In the genomic region with DNA sequence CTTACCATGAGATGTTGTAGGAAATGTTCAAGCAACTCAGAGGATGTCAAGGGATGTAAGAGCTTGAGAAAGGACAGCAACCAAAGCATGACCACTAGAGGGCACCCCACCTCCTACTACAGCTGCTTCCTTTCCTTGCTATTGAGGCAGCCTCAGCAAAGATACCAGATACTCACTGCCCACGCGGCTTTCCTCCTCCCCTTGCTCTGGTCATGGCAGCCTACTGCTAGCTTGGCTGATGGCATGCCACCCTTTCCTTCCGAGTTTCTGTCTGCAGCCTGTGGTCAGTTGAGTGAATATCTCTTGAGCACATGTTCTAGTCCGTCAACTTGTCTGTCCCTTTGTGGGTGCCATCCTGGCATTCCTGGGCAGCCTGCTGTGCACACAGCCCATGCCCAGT, we compare ENCODE assay signal across 8 cellular contexts. TPM values are rescaled to one million over a fixed set of nuclear protein-coding genes. Genes with fewer than 3 reads are reported as not detected.
A peak's percentile ranks its signal among the peaks of the same experiment; 100 is the strongest.
DNase-seq lines count a peak whose midpoint lies in the region; TF ChIP-seq lines count a peak whose summit lies in the region.

No MANE protein-coding gene starts in this region.

- WGBS in thyroid gland, 2 donors, result 20 to 28% methylated on average over 4 of the region's 4 CpGs

- no peak overlapping the region for H3K27ac Mint-ChIP-seq in osteocyte (ENCODE audit: unreplicated experiment)

- no peaks in the 10 kb centered on the region for H3K9me3 ChIP-seq in SK-N-MC (ENCODE audit: low read depth, low read length)
- H3K9me3 ChIP-seq in thyroid gland, result no peaks in the 10 kb centered on the region

- H3K9ac ChIP-seq in SK-N-MC (ENCODE audit: insufficient read length), result no peak overlapping the region

- intact Hi-C loops in thyroid gland (cut with DNase I), result loop anchor here (2.0 kb wide), 1 partner anchor 140 kb away; no protein-coding TSS in a partner anchor

- no peaks in the 10 kb centered on the region for H3K27me3 Mint-ChIP-seq in osteocyte (ENCODE audit: unreplicated experiment)

- no peaks in the 10 kb centered on the region for H3K4me1 Mint-ChIP-seq in osteocyte (ENCODE audit: unreplicated experiment)

- peaks cover 19 to 24% of the 10 kb centered on the region in 2 donors for H3K4me1 ChIP-seq in thyroid gland

- no peaks in the 10 kb centered on the region for H3K9me3 Mint-ChIP-seq in osteocyte (ENCODE audit: unreplicated experiment)

- H3K36me3 ChIP-seq in SK-N-MC (ENCODE audit: insufficient read depth, low read length), result no peaks in the 10 kb centered on the region; the same call in 1 of the 2 replicates
- H3K36me3 ChIP-seq in thyroid gland, result peaks cover 25 to 31% of the 10 kb centered on the region in 2 donors

- H3K27ac ChIP-seq in SK-N-MC (no peak overlapping the region), thyroid gland (peak overlapping the region; percentile 54 to 70 (median 67))

- TF ChIP-seq POLR2A in NB4 (IDR thresholded peaks at IDR 0.05; ENCODE audit: extremely low read depth, insufficient read length) (no peak), thyroid gland (IDR thresholded peaks at IDR 0.05) (no peak)

- peaks cover 28% of the 10 kb centered on the region for H3K36me3 Mint-ChIP-seq in osteocyte (ENCODE audit: unreplicated experiment)

- H3K4me3 Mint-ChIP-seq in osteocyte (ENCODE audit: unreplicated experiment), result no peak overlapping the region

- no peaks in the 10 kb centered on the region for H3K27me3 ChIP-seq in thyroid gland

- TF ChIP-seq CTCF in NB4 (IDR thresholded peaks at IDR 0.05; ENCODE audit: low read depth, low read length), result peak; percentile 86
- peak; percentile 91 for TF ChIP-seq CTCF in osteocyte (IDR thresholded peaks at IDR 0.05)
- peak; percentile 67 to 96 (median 87) for TF ChIP-seq CTCF in thyroid gland (IDR thresholded peaks at IDR 0.05)

- DNase-seq in DMS79 treated with DMSO at 0.1 percent for 48 hours (lab: John Stamatoyannopoulos, UW) (peak; percentile 16), DMS79 (lab: John Stamatoyannopoulos, UW) (no peak), NB4 (ENCODE audit: low read depth) (peak; percentile 91), SK-N-MC (ENCODE audit: low read depth, low spot score) (peak; percentile 26), germinal center (ENCODE audit: low spot score) (peak; percentile 68), osteocyte (ENCODE audit: extremely low spot score, unreplicated experiment) (peak; percentile 91), thyroid gland (peak; percentile 91 to 92)
- DNase-seq in activated naive CD4-positive, alpha-beta T cell treated with Interleukin-2 at 50 U/mL for 16 hours, result peak; percentile 86

- H3K4me3 ChIP-seq in NB4 (ENCODE audit: low read depth, low read length), result no peak overlapping the region
- no peak overlapping the region for H3K4me3 ChIP-seq in SK-N-MC
- no peak overlapping the region for H3K4me3 ChIP-seq in thyroid gland (replicated peaks in 1 of 3)

RNA-seq across cellular contexts. Expression of gene CXCR6, which starts 4.4 kb away (rescaled TPM):
- total RNA-seq in osteocyte, result not detected in 2 replicates
- 1 to 10 TPM; 2.1 to 4.4 (median 3.4) TPM for total RNA-seq in thyroid gland

RNA-seq across cellular contexts. Expression of gene CCR9, which starts 52.5 kb away (rescaled TPM):
- total RNA-seq in osteocyte (not detected in 2 replicates), thyroid gland (not detected)

RNA-seq across cellular contexts. Expression of gene FYCO1, which starts 56.8 kb away (rescaled TPM):
- 31.8 and 35.0 TPM in 2 replicates for total RNA-seq in osteocyte
- total RNA-seq in thyroid gland, result 10 to 100 TPM; 38.2 to 66.6 (median 50.5) TPM
